In the genomic region with DNA sequence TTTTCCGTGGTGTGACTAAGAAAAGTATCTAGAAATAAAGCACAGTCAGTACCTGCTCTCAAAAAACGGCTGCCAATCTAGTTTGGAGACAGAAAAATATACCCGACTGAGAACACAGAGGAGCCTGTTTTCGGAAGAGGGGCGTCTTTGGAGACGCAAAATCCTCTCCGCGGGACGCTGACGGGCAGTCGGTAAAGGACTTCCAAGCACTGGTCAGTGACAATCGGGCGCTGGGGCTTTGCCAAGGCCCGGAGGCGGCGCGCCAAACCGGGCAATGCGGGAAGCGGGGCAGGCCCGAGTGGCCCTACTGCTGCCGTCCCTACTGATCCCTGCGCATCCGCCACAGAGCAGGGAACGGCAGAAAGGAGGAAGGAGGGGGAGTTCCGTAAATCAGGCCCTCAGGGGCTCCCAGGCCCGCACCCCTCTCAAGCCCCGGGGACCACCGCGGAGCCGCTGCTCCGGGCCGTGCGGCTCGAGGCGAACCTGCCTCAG, we compare ENCODE assay signal across 8 cellular contexts. TPM values are rescaled to one million over a fixed set of nuclear protein-coding genes. Genes with fewer than 3 reads are reported as not detected.
DNase-seq lines count a peak whose midpoint lies in the region; ATAC-seq and TF ChIP-seq lines count a peak whose summit lies in the region.

No MANE protein-coding gene starts in this region.

- H3K9ac ChIP-seq in SU-DHL-6 (ENCODE audit: low read length) (peak overlapping the region; percentile 99), endocrine pancreas (ENCODE audit: control insufficient read depth, insufficient read depth, low read length) (peak overlapping the region; percentile 93), mesendoderm (ENCODE audit: low read length) (peak overlapping the region; percentile 99)

- H3K4me3 ChIP-seq in AG04449 (ENCODE audit: low read depth, low read length) (peak overlapping the region; percentile 91), GM12865 (ENCODE audit: low read depth, low read length) (peak overlapping the region; percentile 98), SU-DHL-6 (ENCODE audit: insufficient read depth, low read length, poor library complexity, severe bottlenecking) (peak overlapping the region; percentile 90), endocrine pancreas (ENCODE audit: control insufficient read depth, insufficient read depth, low read length) (peak overlapping the region; percentile 41), mesendoderm (ENCODE audit: low read length) (peak overlapping the region; percentile 85), tibial nerve (peak overlapping the region; percentile 76 to 99 (median 90))

- peak overlapping the region; percentile 98 for H3K56ac ChIP-seq in mesendoderm (ENCODE audit: low read length)

- H2AFZ ChIP-seq in SU-DHL-6 (ENCODE audit: low read depth, low read length, severe bottlenecking), result peak overlapping the region; percentile 87

- WGBS in mesendoderm (ENCODE audit: extremely low coverage, insufficient coverage, low lambda C conversion rate), result no CpG with 5 or more reads among the region's 36 CpGs
- 0% methylated on average over 35 to 36 of the region's 36 CpGs for WGBS in tibial nerve, 2 donors

- H2AK5ac ChIP-seq in mesendoderm (ENCODE audit: low read length), result no peak overlapping the region

- TF ChIP-seq POLR2A in tibial nerve (IDR thresholded peaks at IDR 0.05), result no peak

- H2BK5ac ChIP-seq in mesendoderm (ENCODE audit: low read length), result peak overlapping the region; percentile 58

- H3K27ac ChIP-seq in SU-DHL-6 (ENCODE audit: low read depth, low read length), result peak overlapping the region; percentile 75
- peak overlapping the region; percentile 94 for H3K27ac ChIP-seq in mesendoderm (ENCODE audit: low read depth, low read length)
- peak overlapping the region; percentile 96 to 100 (median 98) for H3K27ac ChIP-seq in tibial nerve

- TF ChIP-seq CTCF in AG04449 (IDR thresholded peaks at IDR 0.05; ENCODE audit: insufficient read depth, low read length, missing control alignments), result no peak
- TF ChIP-seq CTCF in GM12865 (IDR thresholded peaks at IDR 0.05; ENCODE audit: insufficient read depth, low read depth, low read length, missing control alignments), result no peak
- TF ChIP-seq CTCF in SU-DHL-6 (IDR thresholded peaks at IDR 0.05; ENCODE audit: insufficient read depth, low read length, poor library complexity, severe bottlenecking), result no peak
- no peak for TF ChIP-seq CTCF in tibial nerve (IDR thresholded peaks at IDR 0.05)

- peak overlapping the region; percentile 94 for H3K4me2 ChIP-seq in SU-DHL-6 (ENCODE audit: low read depth, low read length, poor library complexity, severe bottlenecking)
- peak overlapping the region; percentile 19 for H3K4me2 ChIP-seq in mesendoderm (ENCODE audit: low read length)

- no peak overlapping the region for H2BK15ac ChIP-seq in mesendoderm (replicated peaks; ENCODE audit: low read depth)

- peaks cover 24% of the 10 kb centered on the region; the same call in 1 of the 2 replicates for H3K79me2 ChIP-seq in SU-DHL-6 (ENCODE audit: insufficient read depth, low read length)
- peaks cover 12% of the 10 kb centered on the region for H3K79me2 ChIP-seq in mesendoderm (ENCODE audit: control insufficient read depth, insufficient read depth, low read length)

- H3K9me3 ChIP-seq in SU-DHL-6 (ENCODE audit: insufficient read depth, low read length), result no peaks in the 10 kb centered on the region
- no peaks in the 10 kb centered on the region for H3K9me3 ChIP-seq in endocrine pancreas (ENCODE audit: control insufficient read depth, low read length)
- no peaks in the 10 kb centered on the region for H3K9me3 ChIP-seq in tibial nerve

- H3K79me1 ChIP-seq in mesendoderm (ENCODE audit: low read length), result peaks cover 5% of the 10 kb centered on the region

- H2BK120ac ChIP-seq in mesendoderm (ENCODE audit: low read depth, low read length), result no peak overlapping the region

- DNase-seq in AG04449 (ENCODE audit: low read depth, low spot score) (no peak), GM12865 (ENCODE audit: low read depth) (no peak), mesendoderm (no peak), tibial nerve (ENCODE audit: low spot score in 2 of 2) (peak; percentile 35 to 50), NCI-H1436 (lab: John Stamatoyannopoulos, UW) (no peak)

- TF ChIP-seq EP300 in tibial nerve (IDR thresholded peaks at IDR 0.05), result no peak

- H3K4ac ChIP-seq in mesendoderm (ENCODE audit: low read depth, low read length), result peak overlapping the region; percentile 77

- peak overlapping the region; percentile 82 for H4K5ac ChIP-seq in mesendoderm (ENCODE audit: low read length)

- H3K4me1 ChIP-seq in endocrine pancreas (ENCODE audit: control insufficient read depth, insufficient read depth, low read length) (peaks cover 5% of the 10 kb centered on the region), mesendoderm (ENCODE audit: control insufficient read depth, low read depth, low read length) (peaks cover 4% of the 10 kb centered on the region), tibial nerve (peaks cover 0 to 34% (median 15%) of the 10 kb centered on the region in 4 donors)

- H3K36me3 ChIP-seq in SU-DHL-6 (ENCODE audit: low read length) (peaks cover 9% of the 10 kb centered on the region; the same call in 1 of the 2 replicates), endocrine pancreas (ENCODE audit: control insufficient read depth, insufficient read depth, low read length) (no peaks in the 10 kb centered on the region), mesendoderm (ENCODE audit: control insufficient read depth, insufficient read depth, low read length) (peaks cover 1% of the 10 kb centered on the region), tibial nerve (peaks cover 0 to 14% (median 7%) of the 10 kb centered on the region in 3 donors)

- peak; percentile 9 for ATAC-seq in HG03354 (IDR thresholded peaks at IDR 0.05; ENCODE audit: poor library complexity, severe bottlenecking, unreplicated experiment)

- H3K27me3 ChIP-seq in SU-DHL-6 (ENCODE audit: low read length) (no peaks in the 10 kb centered on the region), endocrine pancreas (ENCODE audit: control insufficient read depth, insufficient read depth, low read length) (no peaks in the 10 kb centered on the region), mesendoderm (ENCODE audit: insufficient read depth, low read length, poor library complexity) (no peaks in the 10 kb centered on the region), tibial nerve (no peaks in the 10 kb centered on the region)

- peak overlapping the region; percentile 96 for H3K18ac ChIP-seq in mesendoderm (ENCODE audit: low read length)

- H4K8ac ChIP-seq in mesendoderm (ENCODE audit: low read depth, low read length), result no peak overlapping the region

- CTCF ChIA-PET in AG04449 (lab: Yijun Ruan, JAX), result interaction anchor here (0.7 kb wide), 1 partner anchor 18 kb away, joined by 3 read pairs; no protein-coding TSS in a partner anchor

- H4K20me1 ChIP-seq in SU-DHL-6 (ENCODE audit: low read depth, low read length), result no peaks in the 10 kb centered on the region

- H3K23ac ChIP-seq in mesendoderm (ENCODE audit: low read length), result peak overlapping the region; percentile 48

- POLR2A ChIA-PET in AG04449 (lab: Yijun Ruan, JAX), result interaction anchor here (0.7 to 1.1 kb wide), 9 partner anchors 9 to 1033 kb away, joined by 3 to 12 read pairs (median 3); no protein-coding TSS in a partner anchor

- no peaks in the 10 kb centered on the region for H3K9me2 ChIP-seq in SU-DHL-6 (replicated peaks; ENCODE audit: insufficient read depth, low read length)

- H3F3A ChIP-seq in SU-DHL-6 (ENCODE audit: insufficient read depth), result no peaks in the 10 kb centered on the region

RNA-seq across cellular contexts. Expression of a gene that starts 0.6 kb away (rescaled TPM):
- 17.9 TPM for polyA plus RNA-seq in mesendoderm (2013, experiment 1 of 2)
- polyA plus RNA-seq in mesendoderm (2013, experiment 2 of 2), result 21.7 TPM
- total RNA-seq in tibial nerve, result 10 to 100 TPM; 19.4 to 95.7 (median 39.6) TPM

RNA-seq across cellular contexts. Expression of a gene that starts 59.6 kb away (rescaled TPM):
- 17.5 TPM for polyA plus RNA-seq in mesendoderm (2013, experiment 1 of 2)
- polyA plus RNA-seq in mesendoderm (2013, experiment 2 of 2), result 17.4 TPM
- 10 to 100 TPM; 28.5 to 35.7 (median 32.1) TPM for total RNA-seq in tibial nerve

Comparison
In these comparisons a context has a peak if more than half of its experiments do, and no peak if none do; other contexts are left out.
1. DNase-seq: peak in tibial nerve (2 of 2); none in AG04449 (single experiment), GM12865 (single experiment), mesendoderm (single experiment) and NCI-H1436 (single experiment).
2. H3K4me3 ChIP-seq: peak in every context shown above with its lines; median percentile 98 in GM12865; 91 in AG04449; 90 in tibial nerve; 90 in SU-DHL-6; 85 in mesendoderm; 41 in endocrine pancreas.
3. Peak in every context shown above with its lines, with median percentiles within 50 percentile points of each other: H3K27ac ChIP-seq and H3K9ac ChIP-seq.